ENCODE assay signal across 28 cellular contexts in genomic region chrX:69037786-69038185, GRCh38.
"Had no signal": no experiment of that assay in that cellular context is flagged by ENCODE, and none has a peak within 500 bp of the region (broad histone marks: within the 10 kb centered on the region; RNA-seq: fewer than 3 reads in every experiment).

No MANE protein-coding gene starts in this region.

- H3K4me1 ChIP-seq: adrenal gland, body of pancreas, SJCRH30 had no signal

- H2AFZ ChIP-seq: PC-9 had no signal

- H3K4me1 Mint-ChIP-seq: activated CD4-positive, alpha-beta T cell treated with anti-CD3 and anti-CD28 coated beads, Interleukin-2, amount 10 ng/mL, durations not matched to agents 24 days and 14 days had no signal

- H3K9me3 ChIP-seq: adrenal gland, body of pancreas, MG63, SJCRH30 had no signal

- H3K27ac ChIP-seq: adrenal gland, body of pancreas, PC-9, RWPE1, SJCRH30, SK-N-MC had no signal

- H3K27me3 Mint-ChIP-seq: activated CD4-positive, alpha-beta T cell treated with anti-CD3 and anti-CD28 coated beads, Interleukin-2, amount 10 ng/mL, durations not matched to agents 24 days and 14 days; activated CD8-positive, alpha-beta T cell treated with anti-CD3 and anti-CD28 coated beads for 36 hours had no signal

- H3K27me3 ChIP-seq: body of pancreas, MG63, SJCRH30 had no signal

- H3K9me3 Mint-ChIP-seq: activated CD4-positive, alpha-beta T cell treated with anti-CD3 and anti-CD28 coated beads, Interleukin-2, amount 10 ng/mL, durations not matched to agents 24 days and 14 days; activated CD8-positive, alpha-beta T cell treated with anti-CD3 and anti-CD28 coated beads for 36 hours; activated naive CD4-positive, alpha-beta T cell treated with anti-CD3 and anti-CD28 coated beads for 36 hours; activated naive CD4-positive, alpha-beta T cell treated with anti-CD3 and anti-CD28 coated beads, Interleukin-2, amount 50 U/mL, for 72 hours; activated T-cell treated with anti-CD3 and anti-CD28 coated beads, Interleukin-2, amount 50 U/mL, for 4 hours; activated T-helper 1 cell treated with anti-CD3 and anti-CD28 coated beads, Interleukin-12 subunit alpha, Interleukin-12 subunit beta, Interleukin-2, Interleukin-4 antibody, amounts not matched to agents 30 ng/mL and 10 ng/mL and 1 ng/mL, durations not matched to agents 14 hours and 24 hours and 36 hours had no signal

- DNase-seq: activated CD4-positive, alpha-beta T cell treated with anti-CD3 and anti-CD28 coated beads, Interleukin-2, amount 10 ng/mL, durations not matched to agents 24 days and 14 days; activated CD4-positive, alpha-beta T cell treated with anti-CD3 and anti-CD28 coated beads, Interleukin-2, amount 50 U/mL, for 4 hours; activated CD8-positive, alpha-beta T cell treated with anti-CD3 and anti-CD28 coated beads for 36 hours; activated gamma-delta T cell treated with Interleukin-2 at 50 U/mL for 16 hours; activated naive CD4-positive, alpha-beta T cell treated with anti-CD3 and anti-CD28 coated beads for 36 hours; activated T-cell treated with anti-CD3 and anti-CD28 coated beads for 4 hours; activated T-cell treated with anti-CD3 and anti-CD28 coated beads, Interleukin-2, amount 50 U/mL, for 4 hours; body of pancreas; Kasumi-1; KG1; MG63; NCI-H1048; NCI-H1105 treated with DMSO at 0.1 percent for 48 hours; NCI-H1436 treated with DMSO at 0.1 percent for 48 hours; NCI-H1694 treated with DMSO at 0.1 percent for 48 hours; NCI-H2029; NCI-H345; NCI-H526; NCI-H748 treated with DMSO at 0.1 percent for 48 hours; NK-92 treated with Interleukin-12 subunit alpha and Interleukin-12 subunit beta, amount 100 ng/mL, for 24 hours; PC-9; SJCRH30; T1000 had no signal

- H3K27ac Mint-ChIP-seq: activated CD8-positive, alpha-beta T cell treated with anti-CD3 and anti-CD28 coated beads for 36 hours; activated naive CD4-positive, alpha-beta T cell treated with anti-CD3 and anti-CD28 coated beads for 36 hours; activated naive CD4-positive, alpha-beta T cell treated with anti-CD3 and anti-CD28 coated beads, Interleukin-2, amount 50 U/mL, for 72 hours; activated T-helper 1 cell treated with anti-CD3 and anti-CD28 coated beads, Interleukin-12 subunit alpha, Interleukin-12 subunit beta, Interleukin-2, Interleukin-4 antibody, amounts not matched to agents 30 ng/mL and 10 ng/mL and 1 ng/mL, durations not matched to agents 14 hours and 24 hours and 36 hours had no signal

- H3K4me2 ChIP-seq: PC-9 had no signal

- H3K36me3 Mint-ChIP-seq: activated naive CD4-positive, alpha-beta T cell treated with anti-CD3 and anti-CD28 coated beads, Interleukin-2, amount 50 U/mL, for 72 hours had no signal

- H3K4me3 Mint-ChIP-seq: activated CD4-positive, alpha-beta T cell treated with anti-CD3 and anti-CD28 coated beads, Interleukin-2, amount 10 ng/mL, durations not matched to agents 24 days and 14 days; activated CD8-positive, alpha-beta T cell treated with anti-CD3 and anti-CD28 coated beads for 36 hours; activated naive CD4-positive, alpha-beta T cell treated with anti-CD3 and anti-CD28 coated beads for 36 hours; activated T-cell treated with anti-CD3 and anti-CD28 coated beads, Interleukin-2, amount 50 U/mL, for 4 hours; activated T-helper 1 cell treated with anti-CD3 and anti-CD28 coated beads, Interleukin-12 subunit alpha, Interleukin-12 subunit beta, Interleukin-2, Interleukin-4 antibody, amounts not matched to agents 30 ng/mL and 10 ng/mL and 1 ng/mL, durations not matched to agents 14 hours and 24 hours and 36 hours had no signal

- H3K4me3 ChIP-seq: adrenal gland, body of pancreas, MG63, PC-9, SJCRH30, SK-N-MC had no signal

- H3K36me3 ChIP-seq: adrenal gland, MG63, SJCRH30 had no signal
